In genomic region chr22:24807284-24807950, GRCh38 we compare ENCODE assay signal across 1 cellular context.
TF ChIP-seq lines count a peak whose summit lies in the region.

No MANE protein-coding gene starts in this region.

TF ChIP-seq in GM23338, 12 proteins besides CTCF, POLR2A, EP300 and RAD21 (continued from another document):
- TF ChIP-seq EZH2 (IDR thresholded peaks at IDR 0.05; ENCODE audit: low read depth, unreplicated experiment): no peak
- TF ChIP-seq STAT1 (IDR thresholded peaks at IDR 0.05; ENCODE audit: unreplicated experiment): no peak
- TF ChIP-seq REST (IDR thresholded peaks at IDR 0.05; ENCODE audit: unreplicated experiment): no peak
- no peak for TF ChIP-seq ETS1 (IDR thresholded peaks at IDR 0.05)
- no peak for TF ChIP-seq EZH2phosphoT487 (IDR thresholded peaks at IDR 0.05; ENCODE audit: unreplicated experiment)
- no peak for TF ChIP-seq ZNF114 (CRISPR knock-in tag; IDR thresholded peaks at IDR 0.05)
- no peak for TF ChIP-seq JUNB (IDR thresholded peaks at IDR 0.05; ENCODE audit: unreplicated experiment)
- no peak for TF ChIP-seq ZNF331 (CRISPR knock-in tag; IDR thresholded peaks at IDR 0.05; ENCODE audit: low read depth)
TF ChIP-seq in GM23338: peak in this region for 0.
